Comparison of ENCODE assay signal across 21 cellular contexts in the genomic region with DNA sequence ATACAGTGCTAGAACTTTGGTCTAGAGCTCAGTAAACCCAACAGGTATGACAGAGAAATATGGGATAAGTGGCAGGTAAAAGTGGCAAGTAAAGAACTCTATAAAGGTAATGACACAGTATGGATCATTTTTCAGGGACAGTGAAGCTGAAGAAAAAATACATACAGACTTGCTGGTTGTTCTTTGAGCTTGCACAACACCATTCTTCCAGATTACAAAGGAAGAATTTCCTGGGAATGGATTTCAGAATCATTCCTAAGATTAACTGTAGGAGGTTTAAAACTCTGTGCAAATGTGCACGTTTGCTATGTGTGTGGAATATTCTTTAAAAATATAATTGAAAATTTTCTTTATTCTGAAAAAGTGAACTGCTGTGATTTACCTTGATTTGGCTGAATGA. TPM values are rescaled to one million over a fixed set of nuclear protein-coding genes. Genes with fewer than 3 reads are reported as not detected.
DNase-seq lines count a peak whose midpoint lies in the region; ATAC-seq and TF ChIP-seq lines count a peak whose summit lies in the region.
"Had no signal": no experiment of that assay in that cellular context is flagged by ENCODE, and none has a peak within 500 bp of the region (broad histone marks: within the 10 kb centered on the region; RNA-seq: fewer than 3 reads in every experiment).

No MANE protein-coding gene starts in this region.

- WGBS in endodermal cell (ENCODE audit: insufficient coverage in 1 of 2, insufficient read length in 1 of 2), 2 experiments = 76% methylated on average over 1 of the region's 1 CpG; no CpG with 5 or more reads in 1 of the 2 experiments
- 35% methylated on average over 1 of the region's 1 CpG for WGBS in right lobe of liver (ENCODE audit: insufficient coverage, low coverage, low lambda C conversion rate, missing lambda C conversion rate)

- H3K27ac ChIP-seq in endodermal cell (ENCODE audit: low read depth, low read length) (no peak overlapping the region), right lobe of liver (no peak overlapping the region)
- H3K27ac ChIP-seq: BLaER1, C4-2B, GM23248 had no signal

- TF ChIP-seq CTCF in endodermal cell (conservative IDR thresholded peaks at IDR 0.05) = no peak
- TF ChIP-seq CTCF in fibroblast of the aortic adventitia (IDR thresholded peaks at IDR 0.05; ENCODE audit: insufficient read depth, low read length) = no peak
- TF ChIP-seq CTCF in right lobe of liver (IDR thresholded peaks at IDR 0.05) = no peak
- TF ChIP-seq CTCF in endothelial cell (IDR thresholded peaks at IDR 0.05; ENCODE audit: unreplicated experiment) = no peak

- H3K36me3 ChIP-seq in adipocyte (ENCODE audit: control insufficient read depth, insufficient read depth, low read length, severe bottlenecking) (peaks cover 12% of the 10 kb centered on the region), endodermal cell (ENCODE audit: control insufficient read depth, insufficient read depth, low read length) (peaks cover 31% of the 10 kb centered on the region), right lobe of liver (no peaks in the 10 kb centered on the region)

- intact Hi-C loops in right lobe of liver (cut with DNase I) = no loop called here

- H3K27ac Mint-ChIP-seq in endodermal cell (peak overlapping the region; percentile 10), endothelial cell (ENCODE audit: unreplicated experiment) (no peak overlapping the region)
- H3K27ac Mint-ChIP-seq: B cell; CD4-positive, CD25-positive, alpha-beta regulatory T cell; CD8-positive, alpha-beta T cell had no signal

- H3K9ac ChIP-seq in adipocyte (ENCODE audit: low read length) (no peak overlapping the region), endodermal cell (ENCODE audit: extremely low read depth, low read length, poor library complexity, severe bottlenecking) (no peak overlapping the region)
- H3K9ac ChIP-seq: BLaER1, GM23248 had no signal

- ATAC-seq in GM21717 (IDR thresholded peaks at IDR 0.05; ENCODE audit: unreplicated experiment) (no peak), right lobe of liver (no peak), HG03521 (IDR thresholded peaks at IDR 0.05; ENCODE audit: unreplicated experiment) (no peak)
- ATAC-seq: CD8-positive, alpha-beta T cell had no signal

- DNase-seq in GM03348 (ENCODE audit: low spot score) (peak; percentile 7), adipocyte (ENCODE audit: low read depth) (peak; percentile 31), endodermal cell (no peak), fibroblast of the aortic adventitia (ENCODE audit: low read depth) (peak; percentile 11), right lobe of liver (no peak), endothelial cell (ENCODE audit: low spot score) (no peak)
- DNase-seq: Caco-2; CD4-positive, CD25-positive, alpha-beta regulatory T cell; CD8-positive, alpha-beta T cell; DMS 273 treated with DMSO at 0.1 percent for 48 hours; DMS79; EL; GDM1; GM23248; H7; HCEC 1CT had no signal

- TF ChIP-seq POLR2A in right lobe of liver (IDR thresholded peaks at IDR 0.05) = no peak

- H3K36me3 Mint-ChIP-seq in endodermal cell (ENCODE audit: low read depth) (peaks cover 33% of the 10 kb centered on the region), endothelial cell (ENCODE audit: low read depth, unreplicated experiment) (peaks cover 4% of the 10 kb centered on the region)

- no peaks in the 10 kb centered on the region for H3K27me3 ChIP-seq in adipocyte (replicated peaks; ENCODE audit: control insufficient read depth, insufficient read depth, low read length)
- no peaks in the 10 kb centered on the region for H3K27me3 ChIP-seq in endodermal cell (ENCODE audit: control insufficient read depth, insufficient read depth, low read length, poor library complexity, severe bottlenecking)
- no peaks in the 10 kb centered on the region for H3K27me3 ChIP-seq in right lobe of liver
- H3K27me3 ChIP-seq: BLaER1 had no signal

- H3K27me3 Mint-ChIP-seq in endodermal cell (ENCODE audit: insufficient read depth) (no peaks in the 10 kb centered on the region), endothelial cell (ENCODE audit: unreplicated experiment) (no peaks in the 10 kb centered on the region)
- H3K27me3 Mint-ChIP-seq: B cell; CD4-positive, CD25-positive, alpha-beta regulatory T cell had no signal

- H3K4me3 Mint-ChIP-seq in endodermal cell = no peak overlapping the region
- H3K4me3 Mint-ChIP-seq in endothelial cell (ENCODE audit: unreplicated experiment) = no peak overlapping the region
- H3K4me3 Mint-ChIP-seq: B cell; CD4-positive, CD25-positive, alpha-beta regulatory T cell; CD8-positive, alpha-beta T cell had no signal

- H3K4me1 ChIP-seq in adipocyte (ENCODE audit: control insufficient read depth, insufficient read depth, low read length) = peaks cover 8% of the 10 kb centered on the region
- no peaks in the 10 kb centered on the region for H3K4me1 ChIP-seq in endodermal cell (ENCODE audit: control insufficient read depth, insufficient read depth, low read length)
- H3K4me1 ChIP-seq in right lobe of liver = no peaks in the 10 kb centered on the region
- H3K4me1 ChIP-seq: BLaER1, Caco-2 had no signal

- H3K9me3 Mint-ChIP-seq in endodermal cell = no peaks in the 10 kb centered on the region
- H3K9me3 Mint-ChIP-seq in endothelial cell (ENCODE audit: unreplicated experiment) = no peaks in the 10 kb centered on the region
- H3K9me3 Mint-ChIP-seq: CD8-positive, alpha-beta T cell had no signal

- H3K9me3 ChIP-seq in adipocyte (ENCODE audit: control insufficient read depth, low read length) = no peaks in the 10 kb centered on the region
- no peaks in the 10 kb centered on the region for H3K9me3 ChIP-seq in endodermal cell (ENCODE audit: control insufficient read depth, low read length)
- no peaks in the 10 kb centered on the region for H3K9me3 ChIP-seq in right lobe of liver
- H3K9me3 ChIP-seq: BLaER1, Caco-2 had no signal

- no peak overlapping the region for H3K4me3 ChIP-seq in adipocyte (ENCODE audit: low read length)
- no peak overlapping the region for H3K4me3 ChIP-seq in endodermal cell (ENCODE audit: low read length)
- no peak overlapping the region for H3K4me3 ChIP-seq in fibroblast of the aortic adventitia (ENCODE audit: low read depth, low read length)
- no peak overlapping the region for H3K4me3 ChIP-seq in right lobe of liver
- H3K4me3 ChIP-seq: BLaER1, GM23248 had no signal

- H3K4me1 Mint-ChIP-seq in endodermal cell (no peaks in the 10 kb centered on the region), endothelial cell (ENCODE audit: unreplicated experiment) (no peaks in the 10 kb centered on the region)
- H3K4me1 Mint-ChIP-seq: B cell had no signal

RNA-seq across cellular contexts. Expression of a gene that starts 36.0 kb away (rescaled TPM):
- total RNA-seq in endodermal cell (10 to 100 TPM; 52.0 to 53.1 TPM), fibroblast of the aortic adventitia (ENCODE audit: low replicate concordance) (35.6 and 63.1 TPM in 2 replicates), right lobe of liver (10 to 100 TPM; 13.5 to 25.7 (median 16.7) TPM), endothelial cell (ENCODE audit: unreplicated experiment) (50.4 TPM)
- 53.4 TPM for polyA plus RNA-seq in endodermal cell (2013, experiment 1 of 2)
- polyA plus RNA-seq in endodermal cell (2013, experiment 2 of 2) = 56.7 TPM

Comparison
In these comparisons a context has a peak if more than half of its experiments do, and no peak if none do; other contexts are left out.
1. DNase-seq: peak in GM03348 (single experiment), adipocyte (single experiment) and fibroblast of the aortic adventitia (single experiment); none in endodermal cell (single experiment), right lobe of liver (0 of 3) and endothelial cell (single experiment).